Comparison of ENCODE assay signal across 8 cellular contexts in the genomic region with DNA sequence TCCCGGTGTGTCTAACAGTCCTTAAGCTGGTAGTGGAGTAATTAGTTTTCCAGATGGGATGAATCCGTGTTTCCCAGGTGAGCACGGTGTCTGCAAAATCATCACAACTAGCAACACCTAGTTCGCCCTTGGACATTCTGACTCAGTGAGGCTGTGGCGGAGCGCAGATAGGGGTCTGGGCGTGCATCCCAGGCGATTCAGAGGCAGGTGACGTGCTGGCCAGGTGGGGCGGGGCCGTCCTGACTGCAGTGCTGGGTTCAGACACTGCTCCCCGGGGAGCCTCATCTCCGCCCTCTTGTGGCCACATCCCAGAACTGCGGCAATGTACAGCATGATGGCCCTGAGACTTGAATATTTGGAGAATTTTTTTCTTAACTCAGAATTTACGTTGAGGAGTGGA.
DNase-seq lines count a peak whose midpoint lies in the region; ATAC-seq lines count a peak whose summit lies in the region.

No MANE protein-coding gene starts in this region.

- DNase-seq in AML-193 (lab: John Stamatoyannopoulos, UW) (peak; percentile 61 to 65), NCI-H226 (peak; percentile 63), kidney glomerular epithelial cell (lab: John Stamatoyannopoulos, UW) (peak; percentile 83)
- DNase-seq in activated CD4-positive, CD25-positive, alpha-beta regulatory T cell (lab: John Stamatoyannopoulos, UW), result peak; percentile 62 to 82 (median 75)
- DNase-seq in central memory CD4-positive, alpha-beta T cell, result peak; percentile 72
- DNase-seq in stimulated activated CD4-positive, alpha-beta T cell treated with anti-CD3 and anti-CD28 coated beads, Interleukin-2, amount 100 ng/mL, for 48 hours, result peak; percentile 88 to 92

- ATAC-seq in GM19023 (IDR thresholded peaks at IDR 0.05; ENCODE audit: unreplicated experiment), result peak; percentile 77
- peak; percentile 82 for ATAC-seq in HG03159 (IDR thresholded peaks at IDR 0.05; ENCODE audit: unreplicated experiment)

Comparison
In these comparisons a context has a peak if more than half of its experiments do, and no peak if none do; other contexts are left out.
1. Peak in every context shown above with its lines: DNase-seq and ATAC-seq.